In the genomic region with DNA sequence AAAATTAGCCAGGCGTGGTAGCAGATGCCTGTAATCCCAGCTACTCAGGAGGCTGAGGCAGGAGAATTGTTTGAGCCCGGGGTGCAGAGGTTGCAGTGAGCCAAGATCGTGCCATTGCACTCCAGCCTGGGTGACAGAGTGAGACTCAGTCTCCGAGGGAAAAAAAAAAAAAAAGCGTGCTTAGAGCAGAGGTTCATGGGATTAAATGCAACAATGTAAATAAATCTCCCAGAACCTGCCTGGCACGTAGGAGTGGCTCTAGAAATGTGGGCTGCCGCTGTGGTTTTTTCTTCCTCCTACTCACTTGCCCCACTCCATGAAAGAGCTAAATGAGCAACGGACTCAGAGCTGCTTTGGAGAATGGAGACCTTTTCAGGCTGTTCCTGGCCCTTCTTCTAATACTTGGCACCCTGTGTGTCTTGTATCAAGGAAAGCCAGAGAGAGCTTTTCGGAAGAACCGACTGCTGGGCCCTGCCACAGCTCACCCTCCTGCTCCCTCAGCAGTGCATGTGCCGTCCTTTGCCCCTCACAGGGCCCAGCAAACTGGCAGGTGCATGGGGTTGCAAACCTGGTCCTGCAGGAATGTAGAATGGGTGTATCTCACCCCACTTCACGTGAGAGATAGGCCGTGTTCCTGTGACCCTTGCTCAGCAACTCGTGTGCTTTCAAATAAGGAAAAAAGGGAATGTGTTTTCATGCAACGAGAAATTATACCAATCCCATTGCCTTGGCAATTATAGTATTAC, we compare ENCODE assay signal across 1 cellular context.
TF ChIP-seq lines count a peak whose summit lies in the region.

No MANE protein-coding gene starts in this region.

TF ChIP-seq in K562, 482 proteins besides CTCF, POLR2A, EP300 and RAD21 (continued from another document and continues in another):
- TF ChIP-seq, protein P1, sequence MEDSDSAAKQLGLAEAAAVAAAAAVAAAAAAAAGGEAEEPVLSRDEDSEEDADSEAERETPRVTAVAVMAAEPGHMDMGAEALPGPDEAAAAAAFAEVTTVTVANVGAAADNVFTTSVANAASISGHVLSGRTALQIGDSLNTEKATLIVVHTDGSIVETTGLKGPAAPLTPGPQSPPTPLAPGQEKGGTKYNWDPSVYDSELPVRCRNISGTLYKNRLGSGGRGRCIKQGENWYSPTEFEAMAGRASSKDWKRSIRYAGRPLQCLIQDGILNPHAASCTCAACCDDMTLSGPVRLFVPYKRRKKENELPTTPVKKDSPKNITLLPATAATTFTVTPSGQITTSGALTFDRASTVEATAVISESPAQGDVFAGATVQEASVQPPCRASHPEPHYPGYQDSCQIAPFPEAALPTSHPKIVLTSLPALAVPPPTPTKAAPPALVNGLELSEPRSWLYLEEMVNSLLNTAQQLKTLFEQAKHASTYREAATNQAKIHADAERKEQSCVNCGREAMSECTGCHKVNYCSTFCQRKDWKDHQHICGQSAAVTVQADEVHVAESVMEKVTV (CRISPR knock-in tag; IDR thresholded peaks at IDR 0.05): no peak
- no peak for TF ChIP-seq SMAD3 (CRISPR knock-in tag; conservative IDR thresholded peaks at IDR 0.05)
- TF ChIP-seq JUND (IDR thresholded peaks at IDR 0.05; ENCODE audit: borderline replicate concordance, low read depth, low read length): no peak
- no peak for TF ChIP-seq JUND (tag; IDR thresholded peaks at IDR 0.05; ENCODE audit: borderline replicate concordance, low read depth, low read length)
- TF ChIP-seq HLTF (IDR thresholded peaks at IDR 0.05): no peak
- no peak for TF ChIP-seq CREB5 (CRISPR knock-in tag; IDR thresholded peaks at IDR 0.05)
- TF ChIP-seq ZNF449 (CRISPR knock-in tag; IDR thresholded peaks at IDR 0.05): no peak
- no peak for TF ChIP-seq PPARD (CRISPR knock-in tag; IDR thresholded peaks at IDR 0.05)
- peak; percentile 77 for TF ChIP-seq PRDM10 (IDR thresholded peaks at IDR 0.05; ENCODE audit: partially characterized antibody)
- no peak for TF ChIP-seq FOXA1 (IDR thresholded peaks at IDR 0.05; ENCODE audit: borderline replicate concordance)
- TF ChIP-seq, protein P2, sequence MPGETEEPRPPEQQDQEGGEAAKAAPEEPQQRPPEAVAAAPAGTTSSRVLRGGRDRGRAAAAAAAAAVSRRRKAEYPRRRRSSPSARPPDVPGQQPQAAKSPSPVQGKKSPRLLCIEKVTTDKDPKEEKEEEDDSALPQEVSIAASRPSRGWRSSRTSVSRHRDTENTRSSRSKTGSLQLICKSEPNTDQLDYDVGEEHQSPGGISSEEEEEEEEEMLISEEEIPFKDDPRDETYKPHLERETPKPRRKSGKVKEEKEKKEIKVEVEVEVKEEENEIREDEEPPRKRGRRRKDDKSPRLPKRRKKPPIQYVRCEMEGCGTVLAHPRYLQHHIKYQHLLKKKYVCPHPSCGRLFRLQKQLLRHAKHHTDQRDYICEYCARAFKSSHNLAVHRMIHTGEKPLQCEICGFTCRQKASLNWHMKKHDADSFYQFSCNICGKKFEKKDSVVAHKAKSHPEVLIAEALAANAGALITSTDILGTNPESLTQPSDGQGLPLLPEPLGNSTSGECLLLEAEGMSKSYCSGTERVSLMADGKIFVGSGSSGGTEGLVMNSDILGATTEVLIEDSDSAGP (CRISPR knock-in tag; IDR thresholded peaks at IDR 0.05): no peak
- TF ChIP-seq RBFOX2 (IDR thresholded peaks at IDR 0.05; ENCODE audit: low read depth, low read length): no peak
- TF ChIP-seq, protein P3, sequence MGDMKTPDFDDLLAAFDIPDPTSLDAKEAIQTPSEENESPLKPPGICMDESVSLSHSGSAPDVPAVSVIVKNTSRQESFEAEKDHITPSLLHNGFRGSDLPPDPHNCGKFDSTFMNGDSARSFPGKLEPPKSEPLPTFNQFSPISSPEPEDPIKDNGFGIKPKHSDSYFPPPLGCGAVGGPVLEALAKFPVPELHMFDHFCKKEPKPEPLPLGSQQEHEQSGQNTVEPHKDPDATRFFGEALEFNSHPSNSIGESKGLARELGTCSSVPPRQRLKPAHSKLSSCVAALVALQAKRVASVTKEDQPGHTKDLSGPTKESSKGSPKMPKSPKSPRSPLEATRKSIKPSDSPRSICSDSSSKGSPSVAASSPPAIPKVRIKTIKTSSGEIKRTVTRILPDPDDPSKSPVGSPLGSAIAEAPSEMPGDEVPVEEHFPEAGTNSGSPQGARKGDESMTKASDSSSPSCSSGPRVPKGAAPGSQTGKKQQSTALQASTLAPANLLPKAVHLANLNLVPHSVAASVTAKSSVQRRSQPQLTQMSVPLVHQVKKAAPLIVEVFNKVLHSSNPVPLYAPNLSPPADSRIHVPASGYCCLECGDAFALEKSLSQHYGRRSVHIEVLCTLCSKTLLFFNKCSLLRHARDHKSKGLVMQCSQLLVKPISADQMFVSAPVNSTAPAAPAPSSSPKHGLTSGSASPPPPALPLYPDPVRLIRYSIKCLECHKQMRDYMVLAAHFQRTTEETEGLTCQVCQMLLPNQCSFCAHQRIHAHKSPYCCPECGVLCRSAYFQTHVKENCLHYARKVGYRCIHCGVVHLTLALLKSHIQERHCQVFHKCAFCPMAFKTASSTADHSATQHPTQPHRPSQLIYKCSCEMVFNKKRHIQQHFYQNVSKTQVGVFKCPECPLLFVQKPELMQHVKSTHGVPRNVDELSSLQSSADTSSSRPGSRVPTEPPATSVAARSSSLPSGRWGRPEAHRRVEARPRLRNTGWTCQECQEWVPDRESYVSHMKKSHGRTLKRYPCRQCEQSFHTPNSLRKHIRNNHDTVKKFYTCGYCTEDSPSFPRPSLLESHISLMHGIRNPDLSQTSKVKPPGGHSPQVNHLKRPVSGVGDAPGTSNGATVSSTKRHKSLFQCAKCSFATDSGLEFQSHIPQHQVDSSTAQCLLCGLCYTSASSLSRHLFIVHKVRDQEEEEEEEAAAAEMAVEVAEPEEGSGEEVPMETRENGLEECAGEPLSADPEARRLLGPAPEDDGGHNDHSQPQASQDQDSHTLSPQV (IDR thresholded peaks at IDR 0.05): peak; percentile 46; the same call in 1 of the 2 replicates
- TF ChIP-seq CHD4 (IDR thresholded peaks at IDR 0.05; ENCODE audit: insufficient read depth, insufficient replicate concordance, low read depth, low read length, poor library complexity, severe bottlenecking): no peak
- TF ChIP-seq MYNN (IDR thresholded peaks at IDR 0.05): 0 out of 2 replicates have a peak, but pooled peaks have one; percentile 0
- TF ChIP-seq MYNN (CRISPR knock-in tag; IDR thresholded peaks at IDR 0.05): no peak
- TF ChIP-seq CTBP1 (IDR thresholded peaks at IDR 0.05; ENCODE audit: borderline replicate concordance): peak; percentile 16; the same call in 1 of the 2 replicates
- no peak for TF ChIP-seq NFATC3 (IDR thresholded peaks at IDR 0.05)
- TF ChIP-seq NFE2 (IDR thresholded peaks at IDR 0.05; ENCODE audit: low read depth): no peak
- no peak for TF ChIP-seq ZNF518B (CRISPR knock-in tag; IDR thresholded peaks at IDR 0.05)
- no peak for TF ChIP-seq ARID2 (IDR thresholded peaks at IDR 0.05)
- TF ChIP-seq, protein P4, sequence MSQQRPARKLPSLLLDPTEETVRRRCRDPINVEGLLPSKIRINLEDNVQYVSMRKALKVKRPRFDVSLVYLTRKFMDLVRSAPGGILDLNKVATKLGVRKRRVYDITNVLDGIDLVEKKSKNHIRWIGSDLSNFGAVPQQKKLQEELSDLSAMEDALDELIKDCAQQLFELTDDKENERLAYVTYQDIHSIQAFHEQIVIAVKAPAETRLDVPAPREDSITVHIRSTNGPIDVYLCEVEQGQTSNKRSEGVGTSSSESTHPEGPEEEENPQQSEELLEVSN (IDR thresholded peaks at IDR 0.05; ENCODE audit: borderline replicate concordance in 1 of 2, extremely low read depth in 1 of 2, insufficient read depth in 1 of 2, insufficient read length in 1 of 2, low read depth in 1 of 2, low read length in 1 of 2, poor library complexity in 1 of 2, severe bottlenecking in 1 of 2): peak in 1 of 2 experiments; percentile 3
- no peak for TF ChIP-seq POLR2B (IDR thresholded peaks at IDR 0.05; ENCODE audit: low read depth, partially characterized antibody)
- TF ChIP-seq ZNF444 (CRISPR knock-in tag; IDR thresholded peaks at IDR 0.05): no peak
- no peak for TF ChIP-seq LCOR (CRISPR knock-in tag; IDR thresholded peaks at IDR 0.05)
- no peak for TF ChIP-seq PTRF (tag; IDR thresholded peaks at IDR 0.05)
- TF ChIP-seq NR2C1 (IDR thresholded peaks at IDR 0.05): no peak
- TF ChIP-seq NR2C1 (tag; IDR thresholded peaks at IDR 0.05): no peak
- no peak for TF ChIP-seq TEAD1 (CRISPR knock-in tag; IDR thresholded peaks at IDR 0.05)
- TF ChIP-seq NFE2L1 (tag; IDR thresholded peaks at IDR 0.05; ENCODE audit: borderline replicate concordance, low read depth): no peak
- TF ChIP-seq ZNF232 (CRISPR knock-in tag; IDR thresholded peaks at IDR 0.05): no peak
- TF ChIP-seq ILK (tag; IDR thresholded peaks at IDR 0.05; ENCODE audit: borderline replicate concordance, low read depth): no peak
- TF ChIP-seq CBX5 (IDR thresholded peaks at IDR 0.05; ENCODE audit: borderline replicate concordance, low read depth): no peak
- no peak for TF ChIP-seq CHD2 (IDR thresholded peaks at IDR 0.05; ENCODE audit: low read depth, low read length)
- no peak for TF ChIP-seq ZKSCAN1 (IDR thresholded peaks at IDR 0.05; ENCODE audit: low read depth, low read length)
- no peak for TF ChIP-seq RBM15 (IDR thresholded peaks at IDR 0.05; ENCODE audit: insufficient read depth, low read length)
- TF ChIP-seq SMAD4 (CRISPR knock-in tag; conservative IDR thresholded peaks at IDR 0.05): 0 out of 2 replicates have a peak, but pooled peaks have one; percentile 16
